In the genomic region with DNA sequence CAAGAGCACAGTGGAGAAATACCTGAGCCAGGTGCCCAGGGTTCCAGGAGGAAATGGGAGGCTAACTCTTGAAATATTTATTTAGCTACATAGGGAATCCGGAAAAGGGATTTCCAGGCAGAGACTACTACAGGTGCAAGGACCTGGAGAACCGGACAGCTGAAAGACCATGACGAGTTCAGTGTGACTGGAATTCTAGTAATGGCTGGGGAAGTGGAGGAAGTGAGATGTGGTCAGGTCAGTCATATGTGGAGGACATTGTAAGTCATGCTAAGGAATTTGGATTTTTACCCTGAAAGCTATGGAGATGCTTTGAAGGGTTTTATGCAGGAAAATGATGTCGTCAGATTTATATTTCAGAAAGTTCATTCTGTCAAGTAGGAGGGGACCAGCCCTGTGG, we compare ENCODE assay signal across 8 cellular contexts.
DNase-seq lines count a peak whose midpoint lies in the region; ATAC-seq, FAIRE-seq and TF ChIP-seq lines count a peak whose summit lies in the region.

No MANE protein-coding gene starts in this region.

- H3K36me3 ChIP-seq in rectal smooth muscle tissue (ENCODE audit: control insufficient read depth, insufficient read depth, low read length) = peaks cover 2% of the 10 kb centered on the region

- DNase-seq in GM12864 (ENCODE audit: low read depth) (no peak), RKO (ENCODE audit: low spot score) (peak; percentile 69), epithelial cell of prostate (ENCODE audit: low read depth, low spot score) (no peak), D721Med (ENCODE audit: insufficient read length, low spot score) (no peak)
- DNase-seq in stimulated activated CD4-positive, alpha-beta T cell treated with anti-CD3 and anti-CD28 coated beads, Interleukin-15, amount 100 ng/mL, for 24 hours = no peak

- no peak for ATAC-seq in HG03342 (IDR thresholded peaks at IDR 0.05; ENCODE audit: unreplicated experiment)
- no peak for ATAC-seq in HG03520 (IDR thresholded peaks at IDR 0.05; ENCODE audit: unreplicated experiment)

- peaks cover 25% of the 10 kb centered on the region for H3K4me1 ChIP-seq in rectal smooth muscle tissue (ENCODE audit: control insufficient read depth, insufficient read depth, low read length)

- H3K4me3 ChIP-seq in GM12864 (ENCODE audit: low read depth, low read length) (peak overlapping the region; percentile 72), rectal smooth muscle tissue (ENCODE audit: low read length) (peak overlapping the region; percentile 17)

- TF ChIP-seq CTCF in GM12864 (IDR thresholded peaks at IDR 0.05; ENCODE audit: low read depth, low read length, missing control alignments) (no peak), D721Med (IDR thresholded peaks at IDR 0.05; ENCODE audit: insufficient read depth, missing control alignments) (no peak)

- H3K27ac ChIP-seq in epithelial cell of prostate = peak overlapping the region; percentile 99
- H3K27ac ChIP-seq in rectal smooth muscle tissue (ENCODE audit: low read depth, low read length) = no peak overlapping the region

- FAIRE-seq in D721Med (lab: Jason Lieb, UNC) = no peak

- H3K9ac ChIP-seq in rectal smooth muscle tissue (ENCODE audit: low read length) = no peak overlapping the region

- no peaks in the 10 kb centered on the region for H3K27me3 ChIP-seq in rectal smooth muscle tissue (ENCODE audit: control insufficient read depth, insufficient read depth, low read length)
